27 cellular contexts compared by ENCODE assay signal in the genomic region with DNA sequence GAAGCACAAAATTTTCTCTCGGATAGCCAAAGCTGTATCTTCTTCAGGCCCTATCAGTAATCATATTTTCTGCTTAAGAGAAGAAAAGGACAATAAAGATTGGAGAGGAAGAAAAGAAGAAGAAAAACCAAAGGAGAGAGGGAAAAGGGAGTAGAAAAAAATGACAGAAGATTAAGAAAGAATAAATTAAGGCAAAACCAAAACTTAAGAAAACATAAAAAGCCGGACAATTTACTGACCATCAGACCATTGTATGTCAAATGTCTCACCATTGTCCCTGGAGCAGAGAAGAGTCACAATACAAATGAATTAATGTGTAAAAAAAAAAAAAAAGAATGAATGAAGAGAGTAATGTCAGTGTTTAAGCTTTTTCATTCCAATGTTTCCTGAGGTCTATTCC.
"Had no signal": no experiment of that assay in that cellular context is flagged by ENCODE, and none has a peak within 500 bp of the region (broad histone marks: within the 10 kb centered on the region; RNA-seq: fewer than 3 reads in every experiment).

No MANE protein-coding gene starts in this region.

- H3K4me1 ChIP-seq: stomach, suprapubic skin, testis, thyroid gland, tibial artery, tibial nerve, transverse colon, upper lobe of left lung, upper lobe of right lung, uterus, vagina had no signal

- H3K27ac ChIP-seq: stomach, suprapubic skin, testis, thoracic aorta, thyroid gland, tibial artery, tibial nerve, transverse colon, upper lobe of left lung, upper lobe of right lung, uterus, vagina had no signal

- ATAC-seq: stimulated activated effector memory CD8-positive, alpha-beta T cell treated with anti-CD3 and anti-CD28 coated beads, Interleukin-12 subunit alpha, Interleukin-12 subunit beta, amount 100 ng/mL, for 72 hours; stimulated activated memory B cell treated with anti-CD40 and anti-IgM and Interleukin-4, amounts not matched to agents 10 μg/mL and 1 μg/mL and 100 μg/mL, for 72 hours; stimulated activated naive B cell treated with anti-CD40 and anti-IgM and Interleukin-4, amounts not matched to agents 10 μg/mL and 1 μg/mL and 100 μg/mL, for 72 hours; stimulated activated naive CD8-positive, alpha-beta T cell treated with anti-CD3 and anti-CD28 coated beads, Interleukin-15, amount 100 ng/mL, for 72 hours; stimulated activated naive CD8-positive, alpha-beta T cell treated with anti-CD3 and anti-CD28 coated beads, Interleukin-15, Interleukin-2, amounts not matched to agents 100 U/mL and 50 U/mL, for 24 hours; upper lobe of right lung had no signal

- H3K4me3 ChIP-seq: stomach, suprapubic skin, testis, thoracic aorta, thyroid gland, tibial artery, tibial nerve, transverse colon, upper lobe of left lung, upper lobe of right lung, uterus, vagina had no signal

- H3K36me3 ChIP-seq: stomach, suprapubic skin, thoracic aorta, thyroid gland, tibial artery, tibial nerve, transverse colon, upper lobe of left lung, upper lobe of right lung, uterus, vagina had no signal

- FAIRE-seq: urothelium cell line had no signal

- H3K27me3 ChIP-seq: stomach, suprapubic skin, testis, thyroid gland, tibial artery, tibial nerve, transverse colon, upper lobe of left lung, upper lobe of right lung, uterus, vagina had no signal

- H3K9me3 ChIP-seq: suprapubic skin, testis, thoracic aorta, thyroid gland, transverse colon, upper lobe of left lung, upper lobe of right lung, uterus, vagina had no signal

- DNase-seq: stimulated activated CD4-positive, alpha-beta T cell treated with anti-CD3 and anti-CD28 coated beads, Interleukin-2, amount 100 ng/mL, for 48 hours; stimulated activated CD4-positive, alpha-beta T cell treated with anti-CD3 and anti-CD28 coated beads, Interleukin-4, amount 100 ng/mL, for 1 hour; stimulated activated CD4-positive, alpha-beta T cell treated with anti-CD3 and anti-CD28 coated beads, Interleukin-4, amount 100 ng/mL, for 24 hours; stimulated activated CD4-positive, alpha-beta T cell treated with anti-CD3 and anti-CD28 coated beads, Interleukin-4, amount 100 ng/mL, for 4 hours; stimulated activated CD8-positive, alpha-beta memory T cell treated with anti-CD3 and anti-CD28 coated beads, Interleukin-4, amount 100 ng/mL, for 48 hours; stimulated activated naive B cell treated with anti-CD40 and anti-IgM and Interleukin-4, amounts not matched to agents 10 μg/mL and 1 μg/mL and 100 μg/mL, for 72 hours; stimulated activated naive CD4-positive, alpha-beta T cell; stimulated activated naive CD4-positive, alpha-beta T cell treated with Interleukin-2 at 50 U/mL for 16 hours; stimulated activated naive CD8-positive, alpha-beta T cell treated with anti-CD3 and anti-CD28 coated beads, Interleukin-15, amount 100 ng/mL, for 72 hours; stimulated activated naive CD8-positive, alpha-beta T cell treated with anti-CD3 and anti-CD28 coated beads, Interleukin-15, Interleukin-2, amounts not matched to agents 100 U/mL and 50 U/mL, for 24 hours; stomach; substantia nigra; testis; thyroid gland; tibial artery; transverse colon; trophoblast cell; upper lobe of left lung; upper lobe of right lung; uterus had no signal
